Comparison of ENCODE assay signal across 1 cellular context in genomic region chr1:16120940-16121410, GRCh38.
TF ChIP-seq lines count a peak whose summit lies in the region.

No MANE protein-coding gene starts in this region.

TF ChIP-seq in HepG2, 621 proteins besides CTCF, POLR2A, EP300 and RAD21 (continues in another document):
- TF ChIP-seq BCL6 (CRISPR knock-in tag; IDR thresholded peaks at IDR 0.05) (0 out of 2 replicates have a peak, but pooled peaks have one; percentile 31), HIC2 (CRISPR knock-in tag; IDR thresholded peaks at IDR 0.05; ENCODE audit: low read depth) (no peak), ARID5B (CRISPR knock-in tag; IDR thresholded peaks at IDR 0.05) (peak; percentile 42; the same call in 1 of the 2 replicates), ZNF652 (CRISPR knock-in tag; IDR thresholded peaks at IDR 0.05; ENCODE audit: borderline replicate concordance, low read depth) (peak; percentile 89), ZBTB39 (CRISPR knock-in tag; IDR thresholded peaks at IDR 0.05) (no peak), ISL2 (CRISPR knock-in tag; IDR thresholded peaks at IDR 0.05) (peak; percentile 43; the same call in 1 of the 2 replicates), SOX6 (IDR thresholded peaks at IDR 0.05) (no peak), SOX6 (CRISPR knock-in tag; IDR thresholded peaks at IDR 0.05) (peak; percentile 23; the same call in 1 of the 2 replicates), KLF16 (CRISPR knock-in tag; IDR thresholded peaks at IDR 0.05) (no peak), FOXP4 (CRISPR knock-in tag; IDR thresholded peaks at IDR 0.05) (peak; percentile 49), ZSCAN12 (CRISPR knock-in tag; IDR thresholded peaks at IDR 0.05) (no peak), FOXA3 (CRISPR knock-in tag; IDR thresholded peaks at IDR 0.05) (peak; percentile 52), FOXP1 (IDR thresholded peaks at IDR 0.05) (no peak), FOXP1 (CRISPR knock-in tag; IDR thresholded peaks at IDR 0.05) (peak; percentile 50; the same call in 1 of the 2 replicates), SMAD9 (CRISPR knock-in tag; IDR thresholded peaks at IDR 0.05) (no peak), ZNF629 (CRISPR knock-in tag; conservative IDR thresholded peaks at IDR 0.05) (peak; percentile 97), NFYC (CRISPR knock-in tag; IDR thresholded peaks at IDR 0.05) (no peak), ZNF687 (CRISPR knock-in tag; IDR thresholded peaks at IDR 0.05) (no peak), SP5 (CRISPR knock-in tag; IDR thresholded peaks at IDR 0.05; ENCODE audit: borderline replicate concordance, low read depth) (peak; percentile 48; the same call in 1 of the 2 replicates), ZMYM3 (CRISPR knock-in tag; IDR thresholded peaks at IDR 0.05) (peak; percentile 80), ZMAT5 (CRISPR knock-in tag; IDR thresholded peaks at IDR 0.05; ENCODE audit: borderline replicate concordance, low read depth) (no peak), RCOR2 (CRISPR knock-in tag; IDR thresholded peaks at IDR 0.05) (0 out of 2 replicates have a peak, but pooled peaks have one; percentile 57), TEAD3 (CRISPR knock-in tag; optimal IDR thresholded peaks at IDR 0.05; ENCODE audit: borderline replicate concordance) (peak; percentile 18), CREM (IDR thresholded peaks at IDR 0.05) (peak; percentile 34; the same call in 1 of the 2 replicates), CREM (CRISPR knock-in tag; IDR thresholded peaks at IDR 0.05) (no peak), FOXA1 (IDR thresholded peaks at IDR 0.05) (no peak), FOXA1 (CRISPR knock-in tag; IDR thresholded peaks at IDR 0.05) (peak; percentile 69), GATAD2A (CRISPR knock-in tag; IDR thresholded peaks at IDR 0.05) (peak; percentile 26; the same call in 1 of the 2 replicates), ZBTB40 (IDR thresholded peaks at IDR 0.05) (no peak), ZBTB40 (CRISPR knock-in tag; IDR thresholded peaks at IDR 0.05) (no peak), ZNF576 (CRISPR knock-in tag; IDR thresholded peaks at IDR 0.05) (no peak), SIX1 (CRISPR knock-in tag; IDR thresholded peaks at IDR 0.05; ENCODE audit: borderline replicate concordance) (peak; percentile 83), KDM1A (CRISPR knock-in tag; IDR thresholded peaks at IDR 0.05) (peak; percentile 86; the same call in 1 of the 2 replicates), CHD4 (IDR thresholded peaks at IDR 0.05; ENCODE audit: borderline replicate concordance, low read length) (peak; percentile 70; the same call in 1 of the 2 replicates), SIX4 (CRISPR knock-in tag; IDR thresholded peaks at IDR 0.05) (peak; percentile 67; the same call in 1 of the 2 replicates)
